In the genomic region with DNA sequence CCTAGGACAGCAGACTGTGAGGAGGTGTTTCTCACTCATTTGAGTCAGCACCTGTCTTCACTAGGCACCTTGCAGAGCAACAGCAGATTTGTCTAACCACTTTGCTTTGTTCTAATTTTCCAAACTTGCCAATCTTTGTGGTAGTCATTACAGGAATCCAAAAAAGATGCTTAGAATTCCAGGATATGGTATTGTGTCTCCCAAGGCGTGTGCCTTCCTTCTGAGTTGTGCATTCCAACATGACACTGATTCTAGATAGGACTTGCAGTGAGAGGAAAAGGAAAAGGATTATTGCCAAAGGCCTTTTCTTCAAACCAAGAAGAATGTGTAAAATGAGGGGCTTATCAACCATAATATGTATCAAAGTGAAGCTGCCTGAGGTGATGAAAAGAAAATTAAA, we compare ENCODE assay signal across 20 cellular contexts.
DNase-seq lines count a peak whose midpoint lies in the region; ATAC-seq, FAIRE-seq and TF ChIP-seq lines count a peak whose summit lies in the region.
"Had no signal": no experiment of that assay in that cellular context is flagged by ENCODE, and none has a peak within 500 bp of the region (broad histone marks: within the 10 kb centered on the region; RNA-seq: fewer than 3 reads in every experiment).

No MANE protein-coding gene starts in this region.

- H3K27ac ChIP-seq in keratinocyte (ENCODE audit: control insufficient read depth, insufficient read depth, low read length): no peak overlapping the region
- H3K27ac ChIP-seq: heart left ventricle, VCaP had no signal

- H3K36me3 ChIP-seq in keratinocyte (ENCODE audit: control insufficient read depth in 2 of 2, extremely low read depth in 1 of 2, insufficient read depth in 2 of 2, low read length in 2 of 2): no peaks in the 10 kb centered on the region
- H3K36me3 ChIP-seq: heart left ventricle had no signal

- ATAC-seq in HG03025 (IDR thresholded peaks at IDR 0.05; ENCODE audit: low FRiP score, unreplicated experiment) (no peak), HG03521 (IDR thresholded peaks at IDR 0.05; ENCODE audit: unreplicated experiment) (no peak)
- ATAC-seq: activated CD8-positive, alpha-beta T cell treated with anti-CD3 and anti-CD28 coated beads, Interleukin-2, amount 10 ng/mL, durations not matched to agents 7 days and 5 days; heart left ventricle; Right ventricle myocardium inferior had no signal

- H4K20me1 ChIP-seq in keratinocyte (ENCODE audit: control insufficient read depth, extremely low read depth, insufficient read depth, low read length): no peaks in the 10 kb centered on the region

- no peak overlapping the region for H3K9ac ChIP-seq in keratinocyte (ENCODE audit: control insufficient read depth, extremely low read depth, insufficient read depth, low read length)

- in situ Hi-C loops in astrocyte of the spinal cord (cut with HindIII; ENCODE audit: low sequenced_read_pairs): no loop called here

- no peaks in the 10 kb centered on the region for H3K79me2 ChIP-seq in keratinocyte (ENCODE audit: control insufficient read depth, insufficient read depth, low read length)

- FAIRE-seq in keratinocyte (lab: Jason Lieb, UNC): peak; percentile 97
- FAIRE-seq: islet of Langerhans had no signal

- no peak for TF ChIP-seq CTCF in astrocyte of the spinal cord (IDR thresholded peaks at IDR 0.05; ENCODE audit: low read depth, low read length)
- no peak for TF ChIP-seq CTCF in keratinocyte (optimal IDR thresholded peaks at IDR 0.05 in 1 of 3, IDR thresholded peaks at IDR 0.05 in 1 of 3, conservative IDR thresholded peaks at IDR 0.05 in 1 of 3; ENCODE audit: extremely low read depth in 1 of 3, insufficient read depth in 2 of 3, low read length in 3 of 3)

- H3K4me2 ChIP-seq in keratinocyte (ENCODE audit: control insufficient read depth, extremely low read depth, insufficient read depth, low read depth, low read length): peak overlapping the region; percentile 54

- peaks cover 15% of the 10 kb centered on the region for H3K4me1 ChIP-seq in keratinocyte (ENCODE audit: control insufficient read depth, extremely low read depth, insufficient read depth, low read length)
- H3K4me1 ChIP-seq: heart left ventricle had no signal

- H3K4me3 ChIP-seq in astrocyte of the spinal cord (ENCODE audit: low read depth, low read length): no peak overlapping the region
- no peak overlapping the region for H3K4me3 ChIP-seq in keratinocyte (ENCODE audit: control insufficient read depth in 2 of 3, extremely low read depth in 1 of 3, insufficient read depth in 2 of 3, low read depth in 1 of 3, low read length in 3 of 3)
- H3K4me3 ChIP-seq: heart left ventricle had no signal

- H3K27me3 ChIP-seq in keratinocyte (ENCODE audit: control insufficient read depth, extremely low read depth, insufficient read depth, low read length): no peaks in the 10 kb centered on the region
- H3K27me3 ChIP-seq: heart left ventricle had no signal

- DNase-seq in HT1080 (ENCODE audit: low read depth): peak; percentile 7
- peak; percentile 20 for DNase-seq in astrocyte of the spinal cord (ENCODE audit: low read depth, low spot score)
- DNase-seq in keratinocyte (ENCODE audit: low read depth, low spot score): peak; percentile 73
- DNase-seq in NCI-H345 treated with DMSO at 0.1 percent for 48 hours (lab: John Stamatoyannopoulos, UW; ENCODE audit: unreplicated experiment): no peak
- no peak for DNase-seq in NCI-H510A treated with DMSO at 0.1 percent for 48 hours (lab: John Stamatoyannopoulos, UW)
- DNase-seq: activated CD8-positive, alpha-beta T cell treated with anti-CD3 and anti-CD28 coated beads, Interleukin-2, amount 10 ng/mL, durations not matched to agents 7 days and 5 days; activated naive CD8-positive, alpha-beta T cell treated with anti-CD3 and anti-CD28 coated beads, Interleukin-2, amount 10 ng/mL, durations not matched to agents 7 days and 5 days; cortex of kidney; DMS79 treated with DMSO at 0.1 percent for 48 hours; heart left ventricle; midbrain; NCI-H146; NCI-H2227 treated with DMSO at 0.1 percent for 48 hours; occipital lobe; T-helper 1 cell had no signal

- H3K9me3 ChIP-seq in keratinocyte (ENCODE audit: control insufficient read depth, low read depth, low read length): no peaks in the 10 kb centered on the region

- dilution Hi-C loops in keratinocyte (cut with MboI; ENCODE audit: extremely low pct_ligation_motif_present, low sequenced_read_pairs): no loop called here

- no peaks in the 10 kb centered on the region for H3K9me1 ChIP-seq in keratinocyte (ENCODE audit: control insufficient read depth, extremely low read depth, insufficient read depth, low read length)

- no peak overlapping the region for H2AFZ ChIP-seq in keratinocyte (ENCODE audit: control insufficient read depth, low read length)

Comparison
In these comparisons a context has a peak if more than half of its experiments do, and no peak if none do; other contexts are left out.
1. DNase-seq: peak in HT1080 (single experiment), astrocyte of the spinal cord (single experiment) and keratinocyte (single experiment); none in NCI-H345 treated with DMSO at 0.1 percent for 48 hours (single experiment) and NCI-H510A treated with DMSO at 0.1 percent for 48 hours (single experiment).